ENCODE assay signal across 1 cellular context in the genomic region with DNA sequence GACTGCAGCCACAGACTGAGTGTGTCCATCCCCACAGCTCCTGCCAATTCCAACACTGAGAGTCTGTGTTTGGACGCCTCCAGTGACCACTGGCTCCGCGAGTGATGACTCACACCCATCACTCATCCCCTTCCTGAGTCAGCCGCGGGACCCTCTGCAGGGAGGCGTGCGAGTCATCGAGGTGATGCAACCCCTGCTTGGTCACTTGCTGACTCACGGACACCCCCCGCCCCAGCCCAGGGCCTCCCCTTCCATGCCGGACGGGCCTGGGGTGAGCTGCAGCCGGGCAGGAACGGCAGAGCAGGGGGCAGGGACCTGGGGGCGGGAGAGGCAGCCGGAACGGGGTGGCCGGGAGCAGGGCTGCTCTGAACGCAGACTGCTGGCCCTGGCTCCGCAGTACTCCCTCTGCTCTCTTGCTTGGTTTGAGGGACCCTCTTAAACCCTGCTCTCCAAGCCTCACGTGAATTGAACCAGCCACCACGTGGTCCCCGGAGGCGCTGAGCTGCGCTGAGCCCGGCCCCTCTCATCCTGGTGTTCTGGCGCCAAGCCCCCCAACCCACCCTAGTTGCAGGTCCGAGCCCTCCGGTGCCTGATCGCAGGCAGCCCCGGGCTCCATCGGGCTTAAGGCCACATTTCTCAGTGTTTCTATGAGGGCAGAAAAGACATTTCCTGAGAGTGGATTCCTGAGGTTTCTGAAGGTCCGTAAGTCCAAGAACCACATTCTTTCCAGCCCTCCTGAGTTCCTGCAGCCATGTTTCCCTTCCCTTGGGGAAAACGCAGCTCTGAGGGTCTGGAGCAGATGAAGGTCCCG.
TF ChIP-seq lines count a peak whose summit lies in the region.

No MANE protein-coding gene starts in this region.

TF ChIP-seq in SK-N-SH, 30 proteins besides CTCF, POLR2A, EP300 and RAD21 (continued from another document):
- TF ChIP-seq, protein P1, sequence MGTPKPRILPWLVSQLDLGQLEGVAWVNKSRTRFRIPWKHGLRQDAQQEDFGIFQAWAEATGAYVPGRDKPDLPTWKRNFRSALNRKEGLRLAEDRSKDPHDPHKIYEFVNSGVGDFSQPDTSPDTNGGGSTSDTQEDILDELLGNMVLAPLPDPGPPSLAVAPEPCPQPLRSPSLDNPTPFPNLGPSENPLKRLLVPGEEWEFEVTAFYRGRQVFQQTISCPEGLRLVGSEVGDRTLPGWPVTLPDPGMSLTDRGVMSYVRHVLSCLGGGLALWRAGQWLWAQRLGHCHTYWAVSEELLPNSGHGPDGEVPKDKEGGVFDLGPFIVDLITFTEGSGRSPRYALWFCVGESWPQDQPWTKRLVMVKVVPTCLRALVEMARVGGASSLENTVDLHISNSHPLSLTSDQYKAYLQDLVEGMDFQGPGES (IDR thresholded peaks at IDR 0.05; ENCODE audit: low read depth, low read length): no peak
- no peak for TF ChIP-seq NRF1 (IDR thresholded peaks at IDR 0.05; ENCODE audit: low read depth, low read length)
- no peak; the same call in 1 of the 2 replicates for TF ChIP-seq MEF2A (IDR thresholded peaks at IDR 0.05; ENCODE audit: borderline replicate concordance, low read depth)
- no peak for TF ChIP-seq GABPA (IDR thresholded peaks at IDR 0.05; ENCODE audit: low read depth)
- no peak for TF ChIP-seq USF2 (IDR thresholded peaks at IDR 0.05; ENCODE audit: borderline replicate concordance, low read depth, low read length)
- peak; percentile 64; the same call in 1 of the 2 replicates for TF ChIP-seq SIN3A (IDR thresholded peaks at IDR 0.05; ENCODE audit: borderline replicate concordance, low read depth, low read length)
- peak; percentile 88 for TF ChIP-seq ZBTB33 (IDR thresholded peaks at IDR 0.05; ENCODE audit: borderline replicate concordance, low read depth)
- peak; percentile 86 for TF ChIP-seq TCF12 (IDR thresholded peaks at IDR 0.05)
- TF ChIP-seq TEAD4 (IDR thresholded peaks at IDR 0.05; ENCODE audit: borderline replicate concordance, insufficient read depth): peak; percentile 83; the same call in 1 of the 2 replicates
- no peak; the same call in 1 of the 2 replicates for TF ChIP-seq RXRA (IDR thresholded peaks at IDR 0.05; ENCODE audit: borderline replicate concordance, low read depth)
- peak; percentile 96 for TF ChIP-seq PBX3 (IDR thresholded peaks at IDR 0.05)
- TF ChIP-seq MXI1 (IDR thresholded peaks at IDR 0.05; ENCODE audit: low read depth, low read length): no peak
- TF ChIP-seq POLR2AphosphoS5 (IDR thresholded peaks at IDR 0.05; ENCODE audit: low read depth, low read length): peak; percentile 85
- no peak; the same call in 1 of the 2 replicates for TF ChIP-seq YY1 (IDR thresholded peaks at IDR 0.05; ENCODE audit: low read depth)
- no peak for TF ChIP-seq RCOR1 (IDR thresholded peaks at IDR 0.05; ENCODE audit: low read length)
- TF ChIP-seq FOXM1 (IDR thresholded peaks at IDR 0.05; ENCODE audit: low read depth): no peak
- peak; percentile 90 for TF ChIP-seq NFIC (IDR thresholded peaks at IDR 0.05; ENCODE audit: borderline replicate concordance)
- no peak for TF ChIP-seq EZH2phosphoT487 (IDR thresholded peaks at IDR 0.05; ENCODE audit: borderline replicate concordance, low read depth)
- TF ChIP-seq TAF1 (IDR thresholded peaks at IDR 0.05; ENCODE audit: borderline replicate concordance, low read depth, low read length): 0 out of 2 replicates have a peak, but pooled peaks have one; percentile 14
- TF ChIP-seq, protein P2, sequence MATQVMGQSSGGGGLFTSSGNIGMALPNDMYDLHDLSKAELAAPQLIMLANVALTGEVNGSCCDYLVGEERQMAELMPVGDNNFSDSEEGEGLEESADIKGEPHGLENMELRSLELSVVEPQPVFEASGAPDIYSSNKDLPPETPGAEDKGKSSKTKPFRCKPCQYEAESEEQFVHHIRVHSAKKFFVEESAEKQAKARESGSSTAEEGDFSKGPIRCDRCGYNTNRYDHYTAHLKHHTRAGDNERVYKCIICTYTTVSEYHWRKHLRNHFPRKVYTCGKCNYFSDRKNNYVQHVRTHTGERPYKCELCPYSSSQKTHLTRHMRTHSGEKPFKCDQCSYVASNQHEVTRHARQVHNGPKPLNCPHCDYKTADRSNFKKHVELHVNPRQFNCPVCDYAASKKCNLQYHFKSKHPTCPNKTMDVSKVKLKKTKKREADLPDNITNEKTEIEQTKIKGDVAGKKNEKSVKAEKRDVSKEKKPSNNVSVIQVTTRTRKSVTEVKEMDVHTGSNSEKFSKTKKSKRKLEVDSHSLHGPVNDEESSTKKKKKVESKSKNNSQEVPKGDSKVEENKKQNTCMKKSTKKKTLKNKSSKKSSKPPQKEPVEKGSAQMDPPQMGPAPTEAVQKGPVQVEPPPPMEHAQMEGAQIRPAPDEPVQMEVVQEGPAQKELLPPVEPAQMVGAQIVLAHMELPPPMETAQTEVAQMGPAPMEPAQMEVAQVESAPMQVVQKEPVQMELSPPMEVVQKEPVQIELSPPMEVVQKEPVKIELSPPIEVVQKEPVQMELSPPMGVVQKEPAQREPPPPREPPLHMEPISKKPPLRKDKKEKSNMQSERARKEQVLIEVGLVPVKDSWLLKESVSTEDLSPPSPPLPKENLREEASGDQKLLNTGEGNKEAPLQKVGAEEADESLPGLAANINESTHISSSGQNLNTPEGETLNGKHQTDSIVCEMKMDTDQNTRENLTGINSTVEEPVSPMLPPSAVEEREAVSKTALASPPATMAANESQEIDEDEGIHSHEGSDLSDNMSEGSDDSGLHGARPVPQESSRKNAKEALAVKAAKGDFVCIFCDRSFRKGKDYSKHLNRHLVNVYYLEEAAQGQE (IDR thresholded peaks at IDR 0.05; ENCODE audit: low read depth, low read length): peak; percentile 68; the same call in 1 of the 2 replicates
- TF ChIP-seq FOXJ3 (CRISPR knock-in tag; IDR thresholded peaks at IDR 0.05): no peak
